Comparison of ENCODE assay signal across 18 cellular contexts in genomic region chr2:27667439-27667838, GRCh38. TPM values are rescaled to one million over a fixed set of nuclear protein-coding genes. Genes with fewer than 3 reads are reported as not detected.
DNase-seq lines count a peak whose midpoint lies in the region; ATAC-seq, FAIRE-seq and TF ChIP-seq lines count a peak whose summit lies in the region.
"Had no signal": no experiment of that assay in that cellular context is flagged by ENCODE, and none has a peak within 500 bp of the region (broad histone marks: within the 10 kb centered on the region; RNA-seq: fewer than 3 reads in every experiment).

No MANE protein-coding gene starts in this region.

- no peak for FAIRE-seq in GM12891 (lab: Jason Lieb, UNC)
- FAIRE-seq: D721Med, G401.6 had no signal

- no peak for TF ChIP-seq POLR2A in GM12891 (IDR thresholded peaks at IDR 0.05; ENCODE audit: low read depth, low read length)

- TF ChIP-seq CTCF in HFFc6 (IDR thresholded peaks at IDR 0.05) (no peak), nephron (IDR thresholded peaks at IDR 0.05; ENCODE audit: unreplicated experiment in 3 of 3) (no peak)

- peaks cover 37% of the 10 kb centered on the region for H3K4me1 Mint-ChIP-seq in HFFc6 (ENCODE audit: low read depth)
- peaks cover 24% of the 10 kb centered on the region for H3K4me1 Mint-ChIP-seq in nephron

- DNase-seq in SIG-M5 treated with dmso at 0.1 percent for 504 hours (lab: John Stamatoyannopoulos, UW; ENCODE audit: unreplicated experiment): peak; percentile 23
- DNase-seq in SIG-M5 (lab: John Stamatoyannopoulos, UW): no peak
- no peak for DNase-seq in HFFc6
- DNase-seq in OCI-M1 (lab: John Stamatoyannopoulos, UW): peak; percentile 72
- no peak for DNase-seq in GM12891 (ENCODE audit: insufficient read length, low spot score)
- no peak for DNase-seq in posterior vena cava (ENCODE audit: low spot score)
- DNase-seq: 8988T; CD8-positive, alpha-beta T cell; DMS79 treated with DMSO at 0.1 percent for 48 hours; MM.1S; NCI-H1436 treated with DMSO at 0.1 percent for 48 hours; NCI-H2081; NCI-H524 had no signal

- H3K27me3 Mint-ChIP-seq in HFFc6 (ENCODE audit: insufficient read depth) (no peaks in the 10 kb centered on the region; the same call in 1 of the 2 replicates), nephron (ENCODE audit: low read depth) (no peaks in the 10 kb centered on the region)

- peaks cover 28% of the 10 kb centered on the region for H3K36me3 Mint-ChIP-seq in HFFc6 (ENCODE audit: low read depth)
- peaks cover 44% of the 10 kb centered on the region for H3K36me3 Mint-ChIP-seq in nephron (ENCODE audit: low read depth)

- intact Hi-C loops in posterior vena cava (cut with DNase I): no loop called here

- H3K27ac Mint-ChIP-seq in HFFc6 (peak overlapping the region; percentile 10; the same call in 1 of the 2 replicates), nephron (no peak overlapping the region)
- H3K27ac Mint-ChIP-seq: CD8-positive, alpha-beta T cell; GM23338 had no signal

- H3K4me3 Mint-ChIP-seq in HFFc6: no peak overlapping the region
- H3K4me3 Mint-ChIP-seq in nephron: peak overlapping the region in 2 of 3 experiments; percentile 50 to 66
- H3K4me3 Mint-ChIP-seq: CD8-positive, alpha-beta T cell; GM23338 had no signal

- no peak for ATAC-seq in HG02870 (IDR thresholded peaks at IDR 0.05; ENCODE audit: unreplicated experiment)
- ATAC-seq: CD8-positive, alpha-beta T cell; GM23338 had no signal

- H3K9me3 Mint-ChIP-seq in HFFc6 (no peaks in the 10 kb centered on the region), nephron (no peaks in the 10 kb centered on the region)
- H3K9me3 Mint-ChIP-seq: CD8-positive, alpha-beta T cell; GM23338 had no signal

TF ChIP-seq in GM12891, 5 proteins besides CTCF, POLR2A, EP300 and RAD21:
- TF ChIP-seq POLR2AphosphoS5 (IDR thresholded peaks at IDR 0.05; ENCODE audit: low read depth, low read length): no peak
- no peak for TF ChIP-seq SPI1 (IDR thresholded peaks at IDR 0.05; ENCODE audit: low read depth, low read length)
- no peak for TF ChIP-seq TAF1 (IDR thresholded peaks at IDR 0.05; ENCODE audit: low read depth, low read length)
- no peak for TF ChIP-seq POU2F2 (IDR thresholded peaks at IDR 0.05; ENCODE audit: low read depth, low read length)
- TF ChIP-seq PAX5 (IDR thresholded peaks at IDR 0.05; ENCODE audit: insufficient read depth, low read length, severe bottlenecking): no peak

RNA-seq across cellular contexts. Expression of gene SLC4A1AP, which starts 3.8 kb away (rescaled TPM):
- total RNA-seq in HFFc6 (2021; fragmentation: NEBNext Ultra II Directional; extraction: Animal tissue kit (Norgen Biotek cat#: 25700)): 10 to 100 TPM; 23.0 to 27.1 (median 24.5) TPM
- 16.6 TPM for polyA plus RNA-seq in GM12891 (2012; ENCODE audit: low read depth, missing spikeins)
- 10 to 100 TPM; 15.0 to 17.2 TPM for total RNA-seq in posterior vena cava

RNA-seq across cellular contexts. Expression of gene SUPT7L, which starts 4.0 kb away (rescaled TPM):
- total RNA-seq in HFFc6 (2021; fragmentation: NEBNext Ultra II Directional; extraction: Animal tissue kit (Norgen Biotek cat#: 25700)): 10 to 100 TPM; 22.7 to 26.4 (median 24.2) TPM
- polyA plus RNA-seq in GM12891 (2012; ENCODE audit: low read depth, missing spikeins): 22.7 TPM
- total RNA-seq in posterior vena cava: 10 to 100 TPM; 18.4 to 22.8 TPM

RNA-seq across cellular contexts. Expression of gene GPN1, which starts 38.6 kb away (rescaled TPM):
- 10 to 100 TPM; 33.2 to 44.2 (median 39.8) TPM for total RNA-seq in HFFc6 (2021; fragmentation: NEBNext Ultra II Directional; extraction: Animal tissue kit (Norgen Biotek cat#: 25700))
- 38.1 TPM for polyA plus RNA-seq in GM12891 (2012; ENCODE audit: low read depth, missing spikeins)
- 10 to 100 TPM; 17.9 to 18.3 TPM for total RNA-seq in posterior vena cava

RNA-seq across cellular contexts. Expression of gene CCDC121, which starts 38.6 kb away (rescaled TPM):
- 1 to 10 TPM in 2 of 6 experiments, under 1 TPM in 4; 0.52 to 1.2 (median 0.97) TPM for total RNA-seq in HFFc6 (2021; fragmentation: NEBNext Ultra II Directional; extraction: Animal tissue kit (Norgen Biotek cat#: 25700))
- polyA plus RNA-seq in GM12891 (2012; ENCODE audit: low read depth, missing spikeins): 0.49 TPM
- total RNA-seq in posterior vena cava: 1 to 10 TPM; 3.3 to 4.3 TPM

Comparison
In these comparisons a context has a peak if more than half of its experiments do, and no peak if none do; other contexts are left out.
1. DNase-seq: peak in SIG-M5 treated with dmso at 0.1 percent for 504 hours (single experiment) and OCI-M1 (single experiment); none in SIG-M5 (single experiment), HFFc6 (single experiment), GM12891 (single experiment) and posterior vena cava (single experiment).